Comparison of ENCODE assay signal across 10 cellular contexts in genomic region chr11:130103296-130103814, GRCh38. TPM values are rescaled to one million over a fixed set of nuclear protein-coding genes. Genes with fewer than 3 reads are reported as not detected.
DNase-seq lines count a peak whose midpoint lies in the region; ATAC-seq and TF ChIP-seq lines count a peak whose summit lies in the region.
"Had no signal": no experiment of that assay in that cellular context is flagged by ENCODE, and none has a peak within 500 bp of the region (broad histone marks: within the 10 kb centered on the region; RNA-seq: fewer than 3 reads in every experiment).

No MANE protein-coding gene starts in this region.

- TF ChIP-seq POLR2A in right lobe of liver (IDR thresholded peaks at IDR 0.05), result no peak

- H3K4me1 ChIP-seq in mammary epithelial cell (ENCODE audit: insufficient read depth, low read length) (peaks cover 13% of the 10 kb centered on the region), right lobe of liver (peaks cover 0 to 37% (median 12%) of the 10 kb centered on the region in 4 donors), MM.1S (ENCODE audit: low read length) (no peaks in the 10 kb centered on the region)

- dilution Hi-C loops in mammary epithelial cell (cut with HindIII; ENCODE audit: low sequenced_read_pairs), result no loop called here

- H3K27me3 ChIP-seq in mammary epithelial cell (ENCODE audit: insufficient read depth, low read length), result no peaks in the 10 kb centered on the region
- H3K27me3 ChIP-seq in right lobe of liver, result no peaks in the 10 kb centered on the region
- H3K27me3 ChIP-seq in MM.1S (replicated peaks; ENCODE audit: insufficient read depth, low read length), result no peaks in the 10 kb centered on the region
- H3K27me3 ChIP-seq in H7 (ENCODE audit: control insufficient read depth, insufficient read depth, low read length), result no peaks in the 10 kb centered on the region

- H3K79me2 ChIP-seq in mammary epithelial cell (ENCODE audit: insufficient read depth, low read length) (peaks cover 88% of the 10 kb centered on the region), MM.1S (ENCODE audit: low read length) (no peaks in the 10 kb centered on the region)

- H3K27ac ChIP-seq in mammary epithelial cell (ENCODE audit: insufficient read depth, low read depth, low read length), result no peak overlapping the region
- H3K27ac ChIP-seq in right lobe of liver, result peak overlapping the region in 1 of 3 donors; percentile 33
- no peak overlapping the region for H3K27ac ChIP-seq in MM.1S (ENCODE audit: low read length)

- ATAC-seq in right lobe of liver, result peak; percentile 37 to 56 (median 48)
- ATAC-seq: activated CD4-positive, CD25-positive, alpha-beta regulatory T cell treated with anti-CD3 and anti-CD28 coated beads, Interleukin-2, amount 50 U/mL, for 24 hours had no signal

- no peaks in the 10 kb centered on the region for H3F3A ChIP-seq in MM.1S (ENCODE audit: insufficient read depth, low read length)

- no peak overlapping the region for H3K4me2 ChIP-seq in mammary epithelial cell (ENCODE audit: insufficient read depth, low read depth, low read length)
- no peak overlapping the region for H3K4me2 ChIP-seq in MM.1S (ENCODE audit: low read depth, low read length)

- DNase-seq in AG08395 (ENCODE audit: low spot score) (peak; percentile 86), MV-4-11 (lab: John Stamatoyannopoulos, UW) (peak; percentile 94), mammary epithelial cell (peak; percentile 51), right lobe of liver (no peak), MM.1S (no peak), H7 (no peak), NCI-H187 treated with DMSO at 0.1 percent for 48 hours (lab: John Stamatoyannopoulos, UW) (no peak)
- DNase-seq in activated CD4-positive, CD25-positive, alpha-beta regulatory T cell (lab: John Stamatoyannopoulos, UW), result no peak
- DNase-seq: stimulated activated CD4-positive, alpha-beta T cell treated with anti-CD3 and anti-CD28 coated beads, Interleukin-15, amount 100 ng/mL, for 24 hours had no signal

- CTCF ChIA-PET in mammary epithelial cell (lab: Charles Lee; ENCODE audit: low non-redundant PET), result interaction anchor here (0.9 kb wide), 1 partner anchor 100 kb away, joined by 4 read pairs; no protein-coding TSS in a partner anchor

- H4K20me1 ChIP-seq in mammary epithelial cell (ENCODE audit: insufficient read depth, low read length) (no peaks in the 10 kb centered on the region), MM.1S (ENCODE audit: insufficient read depth, low read length) (no peaks in the 10 kb centered on the region)

- in situ Hi-C loops in mammary epithelial cell (cut with MboI; ENCODE audit: low sequenced_read_pairs in 2 of 2), result no loop called here

- no peaks in the 10 kb centered on the region for H3K9me3 ChIP-seq in mammary epithelial cell (replicated peaks; ENCODE audit: insufficient read depth, low read length)
- H3K9me3 ChIP-seq in right lobe of liver, result no peaks in the 10 kb centered on the region
- no peaks in the 10 kb centered on the region for H3K9me3 ChIP-seq in MM.1S (replicated peaks; ENCODE audit: insufficient read depth, low read length)

- intact Hi-C loops in mammary epithelial cell (cut with micrococcal nuclease), result no loop called here
- intact Hi-C loops in right lobe of liver (cut with DNase I), result no loop called here

- peaks cover 2% of the 10 kb centered on the region for H3K36me3 ChIP-seq in mammary epithelial cell (ENCODE audit: insufficient read depth, low read length)
- no peaks in the 10 kb centered on the region for H3K36me3 ChIP-seq in right lobe of liver
- H3K36me3 ChIP-seq in MM.1S (replicated peaks; ENCODE audit: insufficient read depth, low read length), result no peaks in the 10 kb centered on the region
- H3K36me3 ChIP-seq in H7 (replicated peaks; ENCODE audit: control insufficient read depth, insufficient read depth, low read length), result no peaks in the 10 kb centered on the region

- H2AFZ ChIP-seq in mammary epithelial cell (ENCODE audit: low read depth, low read length) (no peak overlapping the region), MM.1S (ENCODE audit: low read length) (no peak overlapping the region)

- 81% methylated on average over 5 of the region's 5 CpGs for WGBS in mammary epithelial cell (ENCODE audit: low coverage, missing lambda C conversion rate)
- 51% methylated on average over 5 of the region's 5 CpGs for WGBS in right lobe of liver (ENCODE audit: insufficient coverage, low coverage, low lambda C conversion rate, missing lambda C conversion rate)

- TF ChIP-seq CTCF in mammary epithelial cell (conservative IDR thresholded peaks at IDR 0.05 in 1 of 2, IDR thresholded peaks at IDR 0.05 in 1 of 2; ENCODE audit: extremely low read depth in 1 of 2, insufficient read depth in 1 of 2, low read depth in 1 of 2, low read length in 2 of 2) (no peak), right lobe of liver (IDR thresholded peaks at IDR 0.05) (no peak), MM.1S (IDR thresholded peaks at IDR 0.05; ENCODE audit: low read length) (no peak)

- H3K4me3 ChIP-seq in mammary epithelial cell (replicated peaks in 1 of 3; ENCODE audit: insufficient read depth in 1 of 3, low read depth in 2 of 3, low read length in 3 of 3) (no peak overlapping the region), right lobe of liver (no peak overlapping the region), MM.1S (ENCODE audit: low read length) (no peak overlapping the region), H7 (ENCODE audit: insufficient read depth, low read depth, low read length) (no peak overlapping the region)

- no peaks in the 10 kb centered on the region for H3K9me2 ChIP-seq in MM.1S (replicated peaks; ENCODE audit: insufficient read depth, low read length)

- H3K9ac ChIP-seq in mammary epithelial cell (ENCODE audit: insufficient read depth, low read length) (no peak overlapping the region), MM.1S (ENCODE audit: low read length) (no peak overlapping the region)

- BruUV-seq in mammary epithelial cell (replicated peaks; lab: Mats Ljungman, UMichigan), result no TSS peak

RNA-seq across cellular contexts. Expression of gene APLP2, which starts 33.7 kb away (rescaled TPM):
- total RNA-seq in mammary epithelial cell, result 100 to 1,000 TPM; 348 to 450 TPM
- 319 TPM for polyA plus RNA-seq in mammary epithelial cell
- polyA minus RNA-seq in mammary epithelial cell, result 177 TPM
- total RNA-seq in right lobe of liver, result 100 to 1,000 TPM; 184 to 255 (median 252) TPM
- total RNA-seq in H7 (2014; rRNA removed; shearing (Covaris generic)), result 252 and 257 TPM in 2 replicates

RNA-seq across cellular contexts. Expression of gene ST14, which starts 56.2 kb away (rescaled TPM):
- 10 to 100 TPM; 83.9 to 87.0 TPM for total RNA-seq in mammary epithelial cell
- polyA plus RNA-seq in mammary epithelial cell, result 72.9 TPM
- 59.8 TPM for polyA minus RNA-seq in mammary epithelial cell
- 10 to 100 TPM in 3 of 6 experiments, 1 to 10 TPM in 3; 2.5 to 16.7 (median 10.8) TPM for total RNA-seq in right lobe of liver
- 4.5 and 4.7 TPM in 2 replicates for total RNA-seq in H7 (2014; rRNA removed; shearing (Covaris generic))

Comparison
In these comparisons a context has a peak if more than half of its experiments do, and no peak if none do; other contexts are left out.
1. DNase-seq: peak in AG08395 (single experiment), MV-4-11 (single experiment) and mammary epithelial cell (single experiment); none in right lobe of liver (0 of 3), MM.1S (single experiment), activated CD4-positive, CD25-positive, alpha-beta regulatory T cell (0 of 4), H7 (single experiment) and NCI-H187 treated with DMSO at 0.1 percent for 48 hours (single experiment).
2. RNA of gene ST14, which starts 56.2 kb away (total RNA-seq): 83.9 to 87.0 TPM in mammary epithelial cell; 2.5 to 16.7 TPM in right lobe of liver and 4.5 to 4.7 TPM in H7; every median in the first group is over 4 times any median in the second.